Comparison of ENCODE assay signal across 8 cellular contexts in the genomic region with DNA sequence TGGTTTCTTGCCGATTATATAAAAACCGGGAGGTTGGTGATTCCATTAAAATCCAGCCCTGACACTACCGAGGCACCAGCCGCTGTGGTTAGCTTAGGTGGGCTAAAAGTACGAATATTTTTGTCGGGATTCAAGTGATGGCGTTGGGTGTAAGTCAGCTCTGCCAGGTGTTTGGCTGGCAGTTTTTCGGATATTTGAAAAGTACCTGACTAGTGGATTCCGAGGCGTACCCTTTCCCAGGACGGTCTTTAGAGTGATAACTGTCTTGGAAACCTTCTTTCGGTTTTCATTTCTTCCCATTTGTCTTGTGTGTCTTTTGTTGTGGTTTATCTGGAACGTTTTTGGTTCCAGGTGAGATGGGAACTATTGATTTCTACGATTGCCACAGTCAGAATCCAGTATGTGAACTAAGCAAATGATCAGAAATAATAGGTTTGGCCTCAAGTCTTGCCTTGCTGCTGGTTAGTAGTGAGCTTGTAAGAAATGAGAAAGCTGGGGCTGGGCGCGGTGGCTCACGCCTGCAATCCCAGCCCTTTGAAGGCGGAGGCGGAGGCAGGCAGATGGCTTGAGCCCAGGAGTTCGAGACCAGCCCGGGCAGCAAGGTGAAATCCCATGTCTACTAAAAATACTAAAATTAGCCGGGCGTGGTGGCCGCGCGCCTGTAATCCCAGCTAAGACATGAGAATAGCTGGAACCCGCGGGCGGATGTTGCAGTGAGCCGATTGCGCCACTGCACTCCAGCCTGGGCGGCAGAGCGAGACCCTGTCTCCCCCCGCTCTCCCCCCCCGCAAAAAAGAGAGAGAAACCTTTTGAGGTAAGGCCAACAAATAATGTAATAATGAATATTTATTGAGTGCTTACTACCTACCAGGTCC. TPM values are rescaled to one million over a fixed set of nuclear protein-coding genes. Genes with fewer than 3 reads are reported as not detected.
DNase-seq lines count a peak whose midpoint lies in the region; ATAC-seq, FAIRE-seq and TF ChIP-seq lines count a peak whose summit lies in the region.

No MANE protein-coding gene starts in this region.

- CTCF ChIA-PET in H1 (lab: Charles Lee; ENCODE audit: partially characterized antibody): interaction anchor here (0.6 to 1.8 kb wide), 6 partner anchors 9 to 356 kb away, joined by 3 to 4 read pairs (median 3); no protein-coding TSS in a partner anchor

- no peak overlapping the region for H2BK20ac ChIP-seq in H1 (ENCODE audit: low read length)

- no peak for ATAC-seq in GM21360 (IDR thresholded peaks at IDR 0.05; ENCODE audit: unreplicated experiment)
- ATAC-seq in GM21447 (IDR thresholded peaks at IDR 0.05; ENCODE audit: unreplicated experiment): no peak

- peak overlapping the region; percentile 37; the same call in 1 of the 2 replicates for H2AFZ ChIP-seq in H1 (ENCODE audit: low read length)

- peaks cover 56% of the 10 kb centered on the region for H3K4me1 Mint-ChIP-seq in stimulated activated naive CD8-positive, alpha-beta T cell treated with anti-CD3 and anti-CD28 coated beads, Interleukin-15, Interleukin-2, amounts not matched to agents 100 ng/mL and 50 ng/mL, for 24 hours (ENCODE audit: low read depth)

- peak overlapping the region; percentile 89 for H3K4me3 Mint-ChIP-seq in stimulated activated naive CD8-positive, alpha-beta T cell treated with anti-CD3 and anti-CD28 coated beads, Interleukin-15, Interleukin-2, amounts not matched to agents 100 ng/mL and 50 ng/mL, for 24 hours

- H2BK5ac ChIP-seq in H1 (ENCODE audit: low read depth, low read length): no peak overlapping the region
- no peak overlapping the region for H2BK5ac ChIP-seq in mesendoderm (ENCODE audit: low read length)

- H3K4me3 ChIP-seq in H1 (ENCODE audit: extremely low read depth in 1 of 4, insufficient read depth in 2 of 4, low read depth in 3 of 4, low read length in 4 of 4) (peak overlapping the region; percentile 55 to 95 (median 78)), mesendoderm (ENCODE audit: low read length) (peak overlapping the region; percentile 40)

- H3K36me3 ChIP-seq in H1 (ENCODE audit: control insufficient read depth in 2 of 4, insufficient read depth in 4 of 4, low read length in 3 of 4) (no peaks in the 10 kb centered on the region), mesendoderm (ENCODE audit: control insufficient read depth, insufficient read depth, low read length) (no peaks in the 10 kb centered on the region)

- H3K4ac ChIP-seq in H1 (replicated peaks; ENCODE audit: insufficient read length, low read depth, low read length): no peak overlapping the region
- H3K4ac ChIP-seq in mesendoderm (ENCODE audit: low read depth, low read length): no peak overlapping the region

- H3K36me3 Mint-ChIP-seq in stimulated activated naive CD8-positive, alpha-beta T cell treated with anti-CD3 and anti-CD28 coated beads, Interleukin-15, Interleukin-2, amounts not matched to agents 100 ng/mL and 50 ng/mL, for 24 hours (ENCODE audit: low read depth): no peaks in the 10 kb centered on the region

- no peak overlapping the region for H2BK15ac ChIP-seq in H1 (ENCODE audit: low read length)
- no peak overlapping the region for H2BK15ac ChIP-seq in mesendoderm (replicated peaks; ENCODE audit: low read depth)

- H3K9me3 Mint-ChIP-seq in stimulated activated naive CD8-positive, alpha-beta T cell treated with anti-CD3 and anti-CD28 coated beads, Interleukin-15, Interleukin-2, amounts not matched to agents 100 ng/mL and 50 ng/mL, for 24 hours: no peaks in the 10 kb centered on the region

- H4K20me1 ChIP-seq in H1 (replicated peaks in 1 of 2; ENCODE audit: control insufficient read depth in 1 of 2, insufficient read depth in 2 of 2, low read length in 2 of 2): peaks cover 0 to 3% of the 10 kb centered on the region in 2 experiments

- in situ Hi-C loops in Caki2 (cut with HindIII; ENCODE audit: low pct_unique_long_range_greater_than_20kb, low sequenced_read_pairs) (no loop called here), KBM-7 (cut with MboI; ENCODE audit: low pct_unique_long_range_greater_than_20kb, low sequenced_read_pairs) (no loop called here)

- DNase-seq in Caki2 (ENCODE audit: low read depth) (peak; percentile 24), KBM-7 (peak; percentile 58), H1 (ENCODE audit: low read depth in 1 of 2, low spot score in 2 of 2) (no peak), mesendoderm (peak; percentile 18)
- peak; percentile 67 for DNase-seq in activated CD4-positive, alpha-beta T cell treated with anti-CD3 and anti-CD28 coated beads for 48 hours

- H3K18ac ChIP-seq in H1 (ENCODE audit: extremely low read depth, low read length) (peak overlapping the region; percentile 56; the same call in 1 of the 2 replicates), mesendoderm (ENCODE audit: low read length) (peak overlapping the region; percentile 88)

- FAIRE-seq in H1 (lab: Jason Lieb, UNC): no peak

- no peak for TF ChIP-seq RAD21 in H1 (IDR thresholded peaks at IDR 0.05 in 1 of 2, conservative IDR thresholded peaks at IDR 0.05 in 1 of 2; ENCODE audit: low read depth in 2 of 2, low read length in 2 of 2)

- no peaks in the 10 kb centered on the region for H3K27me3 Mint-ChIP-seq in stimulated activated naive CD8-positive, alpha-beta T cell treated with anti-CD3 and anti-CD28 coated beads, Interleukin-15, Interleukin-2, amounts not matched to agents 100 ng/mL and 50 ng/mL, for 24 hours

- peak overlapping the region; percentile 52 for H3K56ac ChIP-seq in H1 (replicated peaks; ENCODE audit: insufficient read length, low read depth, low read length)
- peak overlapping the region; percentile 89 for H3K56ac ChIP-seq in mesendoderm (ENCODE audit: low read length)

- H3K27ac Mint-ChIP-seq in stimulated activated naive CD8-positive, alpha-beta T cell treated with anti-CD3 and anti-CD28 coated beads, Interleukin-15, Interleukin-2, amounts not matched to agents 100 ng/mL and 50 ng/mL, for 24 hours: peak overlapping the region; percentile 84

- peaks cover 0 to 25% (median 13%) of the 10 kb centered on the region in 4 experiments; a peak in 6 of 7 replicates for H3K27me3 ChIP-seq in H1 (replicated peaks in 1 of 4; ENCODE audit: control insufficient read depth in 3 of 4, extremely low read depth in 1 of 4, insufficient read depth in 3 of 4, low read length in 3 of 4)
- H3K27me3 ChIP-seq in mesendoderm (ENCODE audit: insufficient read depth, low read length, poor library complexity): no peaks in the 10 kb centered on the region

- H3K23ac ChIP-seq in H1 (ENCODE audit: insufficient read length): no peak overlapping the region
- no peak overlapping the region for H3K23ac ChIP-seq in mesendoderm (ENCODE audit: low read length)

- H3K79me1 ChIP-seq in H1 (ENCODE audit: low read depth, low read length): no peaks in the 10 kb centered on the region; the same call in 1 of the 2 replicates
- peaks cover 2% of the 10 kb centered on the region for H3K79me1 ChIP-seq in mesendoderm (ENCODE audit: low read length)

- H3K9ac ChIP-seq in H1 (replicated peaks in 1 of 4; ENCODE audit: extremely low read depth in 1 of 4, low read depth in 3 of 4, low read length in 3 of 4) (peak overlapping the region in 1 of 4 experiments; percentile 0; a peak in 1 of 7 replicates), mesendoderm (ENCODE audit: low read length) (peak overlapping the region; percentile 80)

- H3K9me3 ChIP-seq in H1 (ENCODE audit: insufficient read depth in 2 of 2, low read depth in 1 of 2, low read length in 1 of 2): no peaks in the 10 kb centered on the region

- H3K4me1 ChIP-seq in H1 (replicated peaks in 1 of 4; ENCODE audit: control insufficient read depth in 3 of 4, insufficient read depth in 4 of 4, low read length in 3 of 4) (peaks cover 0 to 8% (median 3%) of the 10 kb centered on the region in 4 experiments; a peak in 6 of 7 replicates), mesendoderm (ENCODE audit: control insufficient read depth, low read depth, low read length) (no peaks in the 10 kb centered on the region)

- POLR2A ChIA-PET in H1 (lab: Charles Lee; ENCODE audit: partially characterized antibody): no interaction called here

- no peak overlapping the region for H2BK12ac ChIP-seq in H1 (ENCODE audit: low read depth, low read length)

- H3K27ac ChIP-seq in H1 (ENCODE audit: low read depth, low read length) (no peak overlapping the region), mesendoderm (ENCODE audit: low read depth, low read length) (no peak overlapping the region)

- no peak for TF ChIP-seq CTCF in H1 (IDR thresholded peaks at IDR 0.05; ENCODE audit: control extremely low read depth in 1 of 3, insufficient read depth in 1 of 3, low read depth in 1 of 3, low read length in 3 of 3)

- no peak for TF ChIP-seq POLR2A in H1 (IDR thresholded peaks at IDR 0.05; ENCODE audit: control extremely low read depth in 1 of 2, low read depth in 2 of 2, low read length in 2 of 2)

- no peak overlapping the region for H4K8ac ChIP-seq in H1 (ENCODE audit: extremely low read depth, insufficient read depth, low read length)
- H4K8ac ChIP-seq in mesendoderm (ENCODE audit: low read depth, low read length): peak overlapping the region; percentile 93

- peaks cover 18% of the 10 kb centered on the region; the same call in 1 of the 2 replicates for H3K23me2 ChIP-seq in H1 (ENCODE audit: low read depth, low read length)

- no peak overlapping the region for H2BK120ac ChIP-seq in H1 (replicated peaks; ENCODE audit: low read depth, low read length)
- no peak overlapping the region for H2BK120ac ChIP-seq in mesendoderm (ENCODE audit: low read depth, low read length)

- no peak overlapping the region for H4K91ac ChIP-seq in H1 (replicated peaks; ENCODE audit: insufficient read length, low read length)

- H3K79me2 ChIP-seq in H1 (ENCODE audit: control insufficient read depth in 1 of 2, insufficient read depth in 2 of 2, low read length in 2 of 2) (peaks cover 0 to 10% of the 10 kb centered on the region in 2 experiments; a peak in 1 of 4 replicates), mesendoderm (ENCODE audit: control insufficient read depth, insufficient read depth, low read length) (peaks cover 6% of the 10 kb centered on the region)

- WGBS in H1 (ENCODE audit: extremely low coverage in 1 of 2, insufficient coverage in 1 of 2, insufficient read length in 1 of 2, insufficient replicate concordance in 2 of 2, low coverage in 1 of 2, low lambda C conversion rate in 2 of 2, missing lambda C conversion rate in 1 of 2), 2 experiments: 57% methylated on average over 33 of the region's 35 CpGs; no CpG with 5 or more reads in 1 of the 2 experiments
- WGBS in mesendoderm (ENCODE audit: extremely low coverage, insufficient coverage, low lambda C conversion rate): no CpG with 5 or more reads among the region's 35 CpGs

- H2AK5ac ChIP-seq in H1 (ENCODE audit: low read depth, low read length) (no peak overlapping the region), mesendoderm (ENCODE audit: low read length) (no peak overlapping the region)

- peak overlapping the region; percentile 89 to 96 for H3K4me2 ChIP-seq in H1 (ENCODE audit: insufficient read depth in 1 of 2, low read depth in 2 of 2, low read length in 2 of 2)
- H3K4me2 ChIP-seq in mesendoderm (ENCODE audit: low read length): peak overlapping the region; percentile 81

- H4K5ac ChIP-seq in H1 (ENCODE audit: insufficient read length, low read depth, low read length): no peak overlapping the region
- no peak overlapping the region for H4K5ac ChIP-seq in mesendoderm (ENCODE audit: low read length)

- no peak overlapping the region for H3K14ac ChIP-seq in H1 (ENCODE audit: insufficient read length)

- no peak for TF ChIP-seq EP300 in H1 (IDR thresholded peaks at IDR 0.05; ENCODE audit: borderline replicate concordance in 1 of 2, low read depth in 2 of 2, low read length in 2 of 2)

RNA-seq across cellular contexts. Expression of gene FYTTD1, which starts 1.4 kb away (rescaled TPM):
- total RNA-seq in Caki2 (2014; rRNA removed; shearing (Covaris generic); ENCODE audit: low replicate concordance): 25.3 and 46.5 TPM in 2 replicates
- total RNA-seq in H1 (2021; fragmentation: NEBNext Ultra II Directional; extraction: Animal tissue kit (Norgen Biotek cat#: 25700)): 24.4 and 24.7 TPM in 2 replicates
- polyA plus RNA-seq in H1 (2011; rRNA removed): 3.1 and 3.3 TPM in 2 replicates
- 4.1 TPM for polyA plus RNA-seq in H1 (2011; cell fraction: cytosol; rRNA removed)
- 1.8 TPM for polyA plus RNA-seq in H1 (2011; cell fraction: nucleus; rRNA removed)
- polyA plus RNA-seq in H1 (2012, experiment 1 of 2): 8.1 to 12.4 TPM (median 10.5 TPM) in 4 replicates
- 0.67 TPM for polyA plus RNA-seq in H1 (2012, experiment 2 of 2)
- polyA plus RNA-seq in H1 (2013, experiment 1 of 2): 17.3 TPM
- polyA plus RNA-seq in H1 (2013, experiment 2 of 2): 17.4 TPM
- polyA minus RNA-seq in H1 (2011; rRNA and poly(A)+ RNA removed): 4.8 and 10.3 TPM in 2 replicates
- polyA minus RNA-seq in H1 (2011; cell fraction: cytosol; rRNA and poly(A)+ RNA removed): 9.0 TPM
- polyA minus RNA-seq in H1 (2011; cell fraction: nucleus; rRNA and poly(A)+ RNA removed): 5.0 TPM
- 38.0 TPM for polyA plus RNA-seq in mesendoderm (2013, experiment 1 of 2)
- 38.1 TPM for polyA plus RNA-seq in mesendoderm (2013, experiment 2 of 2)

RNA-seq across cellular contexts. Expression of gene RUBCN, which starts 14.4 kb away (rescaled TPM):
- total RNA-seq in Caki2 (2014; rRNA removed; shearing (Covaris generic); ENCODE audit: low replicate concordance): 3.4 and 7.9 TPM in 2 replicates
- total RNA-seq in H1 (2021; fragmentation: NEBNext Ultra II Directional; extraction: Animal tissue kit (Norgen Biotek cat#: 25700)): 18.2 and 21.9 TPM in 2 replicates
- polyA plus RNA-seq in H1 (2011; rRNA removed): 9.3 and 11.9 TPM in 2 replicates
- polyA plus RNA-seq in H1 (2011; cell fraction: cytosol; rRNA removed): 8.9 TPM
- 21.4 TPM for polyA plus RNA-seq in H1 (2011; cell fraction: nucleus; rRNA removed)
- polyA plus RNA-seq in H1 (2012, experiment 1 of 2): 9.6 to 11.8 TPM (median 10.5 TPM) in 4 replicates
- 5.3 TPM for polyA plus RNA-seq in H1 (2012, experiment 2 of 2)
- polyA plus RNA-seq in H1 (2013, experiment 1 of 2): 11.9 TPM
- polyA plus RNA-seq in H1 (2013, experiment 2 of 2): 11.6 TPM
- polyA minus RNA-seq in H1 (2011; rRNA and poly(A)+ RNA removed): 21.2 and 25.5 TPM in 2 replicates
- 11.8 TPM for polyA minus RNA-seq in H1 (2011; cell fraction: cytosol; rRNA and poly(A)+ RNA removed)
- polyA minus RNA-seq in H1 (2011; cell fraction: nucleus; rRNA and poly(A)+ RNA removed): 20.8 TPM
- polyA plus RNA-seq in mesendoderm (2013, experiment 1 of 2): 10.8 TPM
- 11.2 TPM for polyA plus RNA-seq in mesendoderm (2013, experiment 2 of 2)

RNA-seq across cellular contexts. Expression of gene LRCH3, which starts 40.0 kb away (rescaled TPM):
- total RNA-seq in Caki2 (2014; rRNA removed; shearing (Covaris generic); ENCODE audit: low replicate concordance): 13.3 and 18.5 TPM in 2 replicates
- 48.2 and 66.0 TPM in 2 replicates for total RNA-seq in H1 (2021; fragmentation: NEBNext Ultra II Directional; extraction: Animal tissue kit (Norgen Biotek cat#: 25700))
- 58.4 and 81.0 TPM in 2 replicates for polyA plus RNA-seq in H1 (2011; rRNA removed)
- 85.5 TPM for polyA plus RNA-seq in H1 (2011; cell fraction: cytosol; rRNA removed)
- 129 TPM for polyA plus RNA-seq in H1 (2011; cell fraction: nucleus; rRNA removed)
- polyA plus RNA-seq in H1 (2012, experiment 1 of 2): 25.9 to 43.4 TPM (median 32.7 TPM) in 4 replicates
- 16.8 TPM for polyA plus RNA-seq in H1 (2012, experiment 2 of 2)
- polyA plus RNA-seq in H1 (2013, experiment 1 of 2): 26.5 TPM
- 30.8 TPM for polyA plus RNA-seq in H1 (2013, experiment 2 of 2)
- polyA minus RNA-seq in H1 (2011; rRNA and poly(A)+ RNA removed): 215 and 248 TPM in 2 replicates
- polyA minus RNA-seq in H1 (2011; cell fraction: cytosol; rRNA and poly(A)+ RNA removed): 56.8 TPM
- 82.6 TPM for polyA minus RNA-seq in H1 (2011; cell fraction: nucleus; rRNA and poly(A)+ RNA removed)
- polyA plus RNA-seq in mesendoderm (2013, experiment 1 of 2): 28.3 TPM
- polyA plus RNA-seq in mesendoderm (2013, experiment 2 of 2): 26.8 TPM

Comparison
In these comparisons a context has a peak if more than half of its experiments do, and no peak if none do; other contexts are left out.
1. DNase-seq: peak in Caki2 (single experiment), KBM-7 (single experiment), activated CD4-positive, alpha-beta T cell treated with anti-CD3 and anti-CD28 coated beads for 48 hours (single experiment) and mesendoderm (single experiment); none in H1 (0 of 2).